ENCODE assay signal across 22 cellular contexts in genomic region chr4:37441231-37442061, GRCh38.
DNase-seq lines count a peak whose midpoint lies in the region; ATAC-seq, FAIRE-seq and TF ChIP-seq lines count a peak whose summit lies in the region.
"Had no signal": no experiment of that assay in that cellular context is flagged by ENCODE, and none has a peak within 500 bp of the region (broad histone marks: within the 10 kb centered on the region; RNA-seq: fewer than 3 reads in every experiment).

No MANE protein-coding gene starts in this region.

- TF ChIP-seq CTCF in MCF 10A (IDR thresholded peaks at IDR 0.05; ENCODE audit: unreplicated experiment) = no peak
- no peak for TF ChIP-seq CTCF in breast epithelium (IDR thresholded peaks at IDR 0.05)
- no peak for TF ChIP-seq CTCF in bronchial epithelial cell (IDR thresholded peaks at IDR 0.05; ENCODE audit: insufficient read depth, low read length, severe bottlenecking)
- TF ChIP-seq CTCF in WTC11 (IDR thresholded peaks at IDR 0.05) = no peak
- no peak for TF ChIP-seq CTCF in vagina (IDR thresholded peaks at IDR 0.05)
- TF ChIP-seq CTCF in gastroesophageal sphincter (IDR thresholded peaks at IDR 0.05) = no peak

- TF ChIP-seq POLR2A in breast epithelium (IDR thresholded peaks at IDR 0.05) (no peak), vagina (IDR thresholded peaks at IDR 0.05) (no peak), gastroesophageal sphincter (IDR thresholded peaks at IDR 0.05) (no peak)

- H3K27ac Mint-ChIP-seq in MCF 10A (ENCODE audit: low read depth, unreplicated experiment) = no peak overlapping the region
- no peak overlapping the region for H3K27ac Mint-ChIP-seq in WTC11
- H3K27ac Mint-ChIP-seq: activated T-helper 2 cell treated with anti-CD3 and anti-CD28 coated beads, Interferon-gamma antibody, Interleukin-2, Interleukin-4, amounts not matched to agents 10 μg/mL and 5 μg/mL and 100 μg/mL, durations not matched to agents 14 hours and 24 hours and 36 hours; effector memory CD8-positive, alpha-beta T cell had no signal

- ATAC-seq in WTC11 = no peak
- no peak for ATAC-seq in SK-N-SH treated with all-trans-retinoic acid at 6 μM for 48 hours
- ATAC-seq in gastroesophageal sphincter = no peak
- ATAC-seq: effector memory CD8-positive, alpha-beta T cell; left ventricle myocardium superior had no signal

- no TSS peak for BruUV-seq in MCF 10A (replicated peaks; lab: Mats Ljungman, UMichigan)

- H3K4me3 ChIP-seq in breast epithelium (no peak overlapping the region), bronchial epithelial cell (ENCODE audit: low read depth, low read length) (no peak overlapping the region), vagina (no peak overlapping the region), gastroesophageal sphincter (no peak overlapping the region)
- H3K4me3 ChIP-seq: BLaER1 treated with 17β-estradiol and CSF1 and Interleukin-3, amounts not matched to agents 10 nM and 100 nM; suprapubic skin had no signal

- H3K4me3 Mint-ChIP-seq in MCF 10A (ENCODE audit: unreplicated experiment) = no peak overlapping the region
- H3K4me3 Mint-ChIP-seq in WTC11 = no peak overlapping the region
- H3K4me3 Mint-ChIP-seq: effector memory CD8-positive, alpha-beta T cell had no signal

- DNase-seq in MCF 10A (ENCODE audit: unreplicated experiment) = peak; percentile 16
- no peak for DNase-seq in breast epithelium (ENCODE audit: low spot score in 2 of 2)
- DNase-seq in bronchial epithelial cell (ENCODE audit: low read depth) = peak; percentile 75
- peak; percentile 46 for DNase-seq in left kidney (ENCODE audit: low read depth, low spot score)
- no peak for DNase-seq in WTC11 (ENCODE audit: low spot score)
- no peak for DNase-seq in vagina (ENCODE audit: extremely low spot score in 2 of 2)
- DNase-seq: 8988T; activated CD4-positive, CD25-positive, alpha-beta regulatory T cell; DMS79 treated with DMSO at 0.1 percent for 48 hours; effector memory CD8-positive, alpha-beta T cell; left ventricle myocardium superior; NCI-H2227 treated with DMSO at 0.1 percent for 48 hours; NK-92 treated with Interleukin-12 subunit alpha and Interleukin-12 subunit beta, amount 100 ng/mL, for 24 hours; stimulated activated CD4-positive, alpha-beta T cell treated with anti-CD3 and anti-CD28 coated beads, Interleukin-4, amount 100 ng/mL, for 4 hours; stimulated activated CD8-positive, alpha-beta memory T cell treated with anti-CD3 and anti-CD28 coated beads, Interleukin-4, amount 100 ng/mL, for 48 hours had no signal

- TF ChIP-seq EP300 in gastroesophageal sphincter (IDR thresholded peaks at IDR 0.05) = no peak

- H3K4me1 ChIP-seq in breast epithelium = no peaks in the 10 kb centered on the region
- H3K4me1 ChIP-seq in vagina = peaks cover 13% of the 10 kb centered on the region
- H3K4me1 ChIP-seq in gastroesophageal sphincter = no peaks in the 10 kb centered on the region

- H3K27me3 Mint-ChIP-seq in MCF 10A (ENCODE audit: insufficient read depth, unreplicated experiment) (no peaks in the 10 kb centered on the region), WTC11 (ENCODE audit: low read depth) (no peaks in the 10 kb centered on the region)

- H3K36me3 Mint-ChIP-seq in MCF 10A (ENCODE audit: insufficient read depth, unreplicated experiment) = no peaks in the 10 kb centered on the region
- no peaks in the 10 kb centered on the region for H3K36me3 Mint-ChIP-seq in WTC11

- H3K4me1 Mint-ChIP-seq in MCF 10A (ENCODE audit: insufficient read depth, unreplicated experiment) (no peaks in the 10 kb centered on the region), WTC11 (no peaks in the 10 kb centered on the region)

- CTCF ChIA-PET in MCF 10A (lab: Yijun Ruan, JAX) = interaction anchor here (0.9 to 2.5 kb wide), 3 partner anchors 11 to 87 kb away, joined by 3 to 13 read pairs (median 7); no protein-coding TSS in a partner anchor
- CTCF ChIA-PET in WTC11 (lab: Charles Lee) = interaction anchor here (3.6 kb wide), 1 partner anchor 12 kb away, joined by 22 read pairs; a partner anchor contains a TSS

- no peak overlapping the region for H3K27ac ChIP-seq in breast epithelium
- no peak overlapping the region for H3K27ac ChIP-seq in vagina
- no peak overlapping the region for H3K27ac ChIP-seq in gastroesophageal sphincter
- H3K27ac ChIP-seq: BLaER1 treated with 17β-estradiol and CSF1 and Interleukin-3, amounts not matched to agents 10 nM and 100 nM; suprapubic skin had no signal

- intact Hi-C loops in MCF 10A (cut with micrococcal nuclease) = no loop called here
- intact Hi-C loops in breast epithelium (cut with DNase I; ENCODE audit: low total_unique reads) = loop anchor here (5.0 kb wide), 1 partner anchor 491 kb away; no protein-coding TSS in a partner anchor
- intact Hi-C loops in vagina (cut with DNase I) = no loop called here

- no peaks in the 10 kb centered on the region for H3K9me3 Mint-ChIP-seq in MCF 10A (ENCODE audit: unreplicated experiment)
- peaks cover 8% of the 10 kb centered on the region for H3K9me3 Mint-ChIP-seq in WTC11
- H3K9me3 Mint-ChIP-seq: activated T-helper 2 cell treated with anti-CD3 and anti-CD28 coated beads, Interferon-gamma antibody, Interleukin-2, Interleukin-4, amounts not matched to agents 10 μg/mL and 5 μg/mL and 100 μg/mL, durations not matched to agents 14 hours and 24 hours and 36 hours; effector memory CD8-positive, alpha-beta T cell had no signal

- no peak for FAIRE-seq in bronchial epithelial cell (lab: Jason Lieb, UNC)
- FAIRE-seq: GM19239, H54 had no signal

- WGBS in gastroesophageal sphincter (ENCODE audit: low coverage in 1 of 2), 2 donors = 53 to 77% methylated on average over 5 to 8 of the region's 9 CpGs

- no peaks in the 10 kb centered on the region for H3K36me3 ChIP-seq in breast epithelium
- no peaks in the 10 kb centered on the region for H3K36me3 ChIP-seq in bronchial epithelial cell (ENCODE audit: control insufficient read depth, insufficient read depth, low read length)
- no peaks in the 10 kb centered on the region for H3K36me3 ChIP-seq in vagina
- no peaks in the 10 kb centered on the region for H3K36me3 ChIP-seq in gastroesophageal sphincter
- H3K36me3 ChIP-seq: BLaER1 treated with 17β-estradiol and CSF1 and Interleukin-3, amounts not matched to agents 10 nM and 100 nM; suprapubic skin had no signal

- peaks cover 0 to 15% of the 10 kb centered on the region in 2 donors for H3K27me3 ChIP-seq in breast epithelium
- no peaks in the 10 kb centered on the region for H3K27me3 ChIP-seq in bronchial epithelial cell (ENCODE audit: control insufficient read depth, insufficient read depth, low read length)
- H3K27me3 ChIP-seq in vagina = no peaks in the 10 kb centered on the region
- H3K27me3 ChIP-seq in gastroesophageal sphincter = peaks cover 34% of the 10 kb centered on the region
- H3K27me3 ChIP-seq: BLaER1 treated with 17β-estradiol and CSF1 and Interleukin-3, amounts not matched to agents 10 nM and 100 nM; suprapubic skin had no signal

- no peaks in the 10 kb centered on the region for H3K9me3 ChIP-seq in breast epithelium
- H3K9me3 ChIP-seq in vagina = no peaks in the 10 kb centered on the region
- no peaks in the 10 kb centered on the region for H3K9me3 ChIP-seq in gastroesophageal sphincter
- H3K9me3 ChIP-seq: suprapubic skin had no signal

- POLR2A ChIA-PET in MCF 10A (lab: Yijun Ruan, JAX) = interaction anchor here (1.0 kb wide), 1 partner anchor 12 kb away, joined by 3 read pairs; no protein-coding TSS in a partner anchor
- POLR2A ChIA-PET in WTC11 (lab: Charles Lee) = no interaction called here

TF ChIP-seq in WTC11, 78 proteins besides CTCF, POLR2A, EP300 and RAD21 (continues in another document):
- TF ChIP-seq ZNF425 (CRISPR knock-in tag; conservative IDR thresholded peaks at IDR 0.05) (no peak), JUN (CRISPR knock-in tag; IDR thresholded peaks at IDR 0.05) (no peak), SOX15 (CRISPR knock-in tag; IDR thresholded peaks at IDR 0.05) (no peak)

TF ChIP-seq in SK-N-SH treated with all-trans-retinoic acid at 6 μM for 48 hours, 23 proteins besides CTCF, POLR2A, EP300 and RAD21:
- TF ChIP-seq ARNTL (CRISPR knock-in tag; IDR thresholded peaks at IDR 0.05; ENCODE audit: borderline replicate concordance, low read depth) = no peak
- no peak for TF ChIP-seq CSDC2 (CRISPR knock-in tag; IDR thresholded peaks at IDR 0.05)
- no peak for TF ChIP-seq ZC3H10 (CRISPR knock-in tag; IDR thresholded peaks at IDR 0.05)
- no peak for TF ChIP-seq TOX (CRISPR knock-in tag; IDR thresholded peaks at IDR 0.05; ENCODE audit: borderline replicate concordance)
- TF ChIP-seq ZFP3 (CRISPR knock-in tag; IDR thresholded peaks at IDR 0.05) = no peak
- no peak for TF ChIP-seq SNAI2 (CRISPR knock-in tag; IDR thresholded peaks at IDR 0.05)
- no peak for TF ChIP-seq CSRNP3 (CRISPR knock-in tag; IDR thresholded peaks at IDR 0.05)
- TF ChIP-seq ZNF565 (CRISPR knock-in tag; conservative IDR thresholded peaks at IDR 0.05; ENCODE audit: low read depth) = no peak
- TF ChIP-seq CREB5 (CRISPR knock-in tag; IDR thresholded peaks at IDR 0.05; ENCODE audit: low read depth) = no peak
TF ChIP-seq in SK-N-SH treated with all-trans-retinoic acid at 6 μM for 48 hours: peak in this region for 0.

Comparison
In these comparisons a context has a peak if more than half of its experiments do, and no peak if none do; other contexts are left out.
1. DNase-seq: peak in MCF 10A (single experiment), bronchial epithelial cell (single experiment) and left kidney (single experiment); none in breast epithelium (0 of 2), WTC11 (single experiment) and vagina (0 of 2).